ENCODE assay signal across 7 cellular contexts in the genomic region with DNA sequence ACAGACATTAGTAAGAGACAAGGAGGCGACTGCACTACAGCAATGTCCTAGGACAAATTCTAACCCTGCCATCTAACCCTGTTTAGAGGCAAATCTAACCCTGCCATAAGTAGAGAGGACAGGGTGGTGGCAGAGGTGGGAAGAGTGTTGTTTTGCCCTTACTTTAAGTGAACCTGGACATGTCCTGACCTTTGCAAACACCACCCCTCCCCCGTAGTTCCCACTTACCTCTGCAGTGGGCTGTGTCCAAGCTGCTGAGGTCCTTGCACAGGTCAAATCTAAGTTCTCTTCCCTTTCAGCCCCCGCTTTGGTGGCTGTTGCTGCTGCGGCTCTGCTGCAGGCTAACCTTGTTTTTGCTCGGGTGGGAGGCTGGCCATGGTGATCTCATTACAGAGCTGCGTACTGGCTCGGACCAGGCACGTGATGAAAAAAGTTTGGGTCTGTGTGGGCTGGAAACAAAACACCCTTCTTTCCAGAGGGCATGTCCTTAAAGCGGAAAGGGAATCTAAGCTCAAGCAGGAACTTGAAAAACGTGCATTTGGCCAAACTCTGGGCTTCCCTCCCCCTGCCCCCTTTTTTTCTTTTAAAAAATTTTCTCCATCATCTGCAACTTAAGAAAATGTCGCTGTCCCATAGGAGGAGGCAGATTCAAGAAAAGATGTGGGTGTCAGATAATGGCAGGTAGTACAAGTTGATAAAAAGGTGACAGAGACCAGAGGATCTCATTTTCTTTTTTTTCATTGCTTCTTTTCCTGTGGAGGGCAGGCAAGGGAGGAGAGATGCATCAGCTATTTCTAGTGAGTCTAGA.
DNase-seq lines count a peak whose midpoint lies in the region; ATAC-seq and TF ChIP-seq lines count a peak whose summit lies in the region.

A gene with protein sequence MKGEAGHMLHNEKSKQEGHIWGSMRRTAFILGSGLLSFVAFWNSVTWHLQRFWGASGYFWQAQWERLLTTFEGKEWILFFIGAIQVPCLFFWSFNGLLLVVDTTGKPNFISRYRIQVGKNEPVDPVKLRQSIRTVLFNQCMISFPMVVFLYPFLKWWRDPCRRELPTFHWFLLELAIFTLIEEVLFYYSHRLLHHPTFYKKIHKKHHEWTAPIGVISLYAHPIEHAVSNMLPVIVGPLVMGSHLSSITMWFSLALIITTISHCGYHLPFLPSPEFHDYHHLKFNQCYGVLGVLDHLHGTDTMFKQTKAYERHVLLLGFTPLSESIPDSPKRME (minus strand): TSS at position 349 of the 808 bp plus-strand sequence. CDS start 12,425 bp downstream, outside the sequence.

- H3K9ac ChIP-seq in iPS-15b (ENCODE audit: low read depth, low read length) = peak within 1 kb of the TSS; percentile 77

- TF ChIP-seq CTCF in HFF-Myc (IDR thresholded peaks at IDR 0.05; ENCODE audit: low read depth, low read length, missing control alignments) = no peak

- H3K4me1 ChIP-seq in iPS-15b (ENCODE audit: control insufficient read depth, insufficient read depth, low read length) = peaks cover 5% of the 10 kb centered on the region

- H3K27me3 ChIP-seq in iPS-15b (ENCODE audit: control insufficient read depth, insufficient read depth, low read length) = no peaks in the 10 kb centered on the region

- H3K4me3 ChIP-seq in HFF-Myc (replicated peaks; ENCODE audit: low read depth, low read length) (peak within 1 kb of the TSS; percentile 47), iPS-15b (ENCODE audit: low read depth, low read length) (peak within 1 kb of the TSS; percentile 50)

- ATAC-seq in HG02852 (IDR thresholded peaks at IDR 0.05; ENCODE audit: unreplicated experiment) (no peak), HG03460 (IDR thresholded peaks at IDR 0.05; ENCODE audit: unreplicated experiment) (no peak)

- H3K36me3 ChIP-seq in iPS-15b (ENCODE audit: control insufficient read depth, insufficient read depth, low read length) = no peaks in the 10 kb centered on the region

- no peaks in the 10 kb centered on the region for H3K9me3 ChIP-seq in iPS-15b (ENCODE audit: control insufficient read depth, insufficient read depth, low read length)

- DNase-seq in HFF-Myc (ENCODE audit: extremely low read depth, low read depth) (peak; percentile 80), brain pericyte (ENCODE audit: low read depth, low spot score) (peak; percentile 47), retina (peak; percentile 73)
- DNase-seq in activated naive CD4-positive, alpha-beta T cell (lab: John Stamatoyannopoulos, UW) = no peak

Comparison
In these comparisons a context has a peak if more than half of its experiments do, and no peak if none do; other contexts are left out.
1. DNase-seq: peak in HFF-Myc (single experiment), brain pericyte (single experiment) and retina (single experiment); none in activated naive CD4-positive, alpha-beta T cell (0 of 4).